21 cellular contexts compared by ENCODE assay signal in the genomic region with DNA sequence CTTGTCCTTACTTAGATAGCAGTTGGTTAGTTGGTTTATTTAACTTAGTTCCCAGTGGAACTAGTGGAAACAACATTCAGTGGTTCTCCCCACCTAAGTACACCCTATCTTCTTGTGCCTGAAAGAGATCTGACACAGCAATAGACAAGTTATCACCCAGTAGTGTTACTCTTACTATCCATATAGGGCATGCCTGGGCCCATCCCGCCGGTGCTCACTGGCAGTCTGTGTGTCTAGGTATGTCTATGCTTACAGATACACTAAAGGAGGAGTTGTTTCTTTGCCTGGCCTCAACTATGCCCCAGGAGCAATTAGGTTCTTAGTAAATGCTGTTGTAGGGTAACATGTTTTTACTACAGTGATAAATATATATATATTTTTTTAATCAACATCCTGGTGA. TPM values are rescaled to one million over a fixed set of nuclear protein-coding genes. Genes with fewer than 3 reads are reported as not detected.
DNase-seq lines count a peak whose midpoint lies in the region; ATAC-seq and TF ChIP-seq lines count a peak whose summit lies in the region.
"Had no signal": no experiment of that assay in that cellular context is flagged by ENCODE, and none has a peak within 500 bp of the region (broad histone marks: within the 10 kb centered on the region; RNA-seq: fewer than 3 reads in every experiment).

No MANE protein-coding gene starts in this region.

- H3K27me3 ChIP-seq in GM23338 (ENCODE audit: insufficient read depth), result no peaks in the 10 kb centered on the region
- no peaks in the 10 kb centered on the region for H3K27me3 ChIP-seq in mesendoderm (ENCODE audit: insufficient read depth, low read length, poor library complexity)
- H3K27me3 ChIP-seq in endodermal cell (ENCODE audit: control insufficient read depth, insufficient read depth, low read length, poor library complexity, severe bottlenecking), result peaks cover 6% of the 10 kb centered on the region
- H3K27me3 ChIP-seq in WERI-Rb-1 (ENCODE audit: insufficient read depth, low read depth, severe bottlenecking), result no peaks in the 10 kb centered on the region
- H3K27me3 ChIP-seq: BE2C, SJSA1 had no signal

- H3K36me3 ChIP-seq in GM23338 (ENCODE audit: insufficient read depth) (no peaks in the 10 kb centered on the region), mesendoderm (ENCODE audit: control insufficient read depth, insufficient read depth, low read length) (no peaks in the 10 kb centered on the region), endodermal cell (ENCODE audit: control insufficient read depth, insufficient read depth, low read length) (no peaks in the 10 kb centered on the region), WERI-Rb-1 (no peaks in the 10 kb centered on the region)
- H3K36me3 ChIP-seq: BE2C, SJSA1 had no signal

- no peaks in the 10 kb centered on the region for H4K20me1 ChIP-seq in GM23338 (replicated peaks; ENCODE audit: insufficient read depth)

- H3K9me3 Mint-ChIP-seq in GM23338, result peaks cover 3% of the 10 kb centered on the region; the same call in 1 of the 3 replicates
- H3K9me3 Mint-ChIP-seq in endodermal cell, result peaks cover 28% of the 10 kb centered on the region

- no peak overlapping the region for H2AK5ac ChIP-seq in mesendoderm (ENCODE audit: low read length)

- POLR2A ChIA-PET in RWPE1 (lab: Yijun Ruan, JAX; ENCODE audit: low non-redundant PET), result no interaction called here

- H3K23ac ChIP-seq in mesendoderm (ENCODE audit: low read length), result no peak overlapping the region

- H3K9ac ChIP-seq in mesendoderm (ENCODE audit: low read length), result no peak overlapping the region
- no peak overlapping the region for H3K9ac ChIP-seq in endodermal cell (ENCODE audit: extremely low read depth, low read length, poor library complexity, severe bottlenecking)

- no peak overlapping the region for H2BK15ac ChIP-seq in mesendoderm (replicated peaks; ENCODE audit: low read depth)

- no peak overlapping the region; the same call in 1 of the 2 replicates for H3K27ac Mint-ChIP-seq in GM23338
- H3K27ac Mint-ChIP-seq in endodermal cell, result no peak overlapping the region
- H3K27ac Mint-ChIP-seq: CD4-positive, CD25-positive, alpha-beta regulatory T cell had no signal

- H3K36me3 Mint-ChIP-seq in GM23338 (ENCODE audit: low read depth) (peaks cover 4% of the 10 kb centered on the region; the same call in 2 of the 3 replicates), endodermal cell (ENCODE audit: low read depth) (no peaks in the 10 kb centered on the region)
- H3K36me3 Mint-ChIP-seq: CD4-positive, CD25-positive, alpha-beta regulatory T cell had no signal

- no peak overlapping the region for H3K4ac ChIP-seq in mesendoderm (ENCODE audit: low read depth, low read length)

- no peak overlapping the region for H3K56ac ChIP-seq in mesendoderm (ENCODE audit: low read length)

- H3K9me3 ChIP-seq in endodermal cell (ENCODE audit: control insufficient read depth, low read length), result peaks cover 24% of the 10 kb centered on the region
- no peaks in the 10 kb centered on the region for H3K9me3 ChIP-seq in WERI-Rb-1 (ENCODE audit: severe bottlenecking)
- H3K9me3 ChIP-seq: A549, BE2C, SJSA1 had no signal

- TF ChIP-seq CTCF in GM23338 (conservative IDR thresholded peaks at IDR 0.05; ENCODE audit: low read depth in 2 of 2) (no peak), RWPE1 (conservative IDR thresholded peaks at IDR 0.05; ENCODE audit: low read depth) (no peak), epithelial cell of esophagus (IDR thresholded peaks at IDR 0.05; ENCODE audit: insufficient read depth, low read depth, low read length, missing control alignments) (no peak), endodermal cell (conservative IDR thresholded peaks at IDR 0.05) (no peak), WERI-Rb-1 (IDR thresholded peaks at IDR 0.05; ENCODE audit: low read depth, low read length) (no peak)

- H3K4me2 ChIP-seq in GM23338 (peak overlapping the region; percentile 27; the same call in 1 of the 2 replicates), mesendoderm (ENCODE audit: low read length) (no peak overlapping the region)
- H3K4me2 ChIP-seq: A549 had no signal

- no peak for ATAC-seq in GM23338
- ATAC-seq: A549, Panc1 had no signal

- H3K4me1 Mint-ChIP-seq in GM23338 (peaks cover 20% of the 10 kb centered on the region), endodermal cell (peaks cover 34% of the 10 kb centered on the region)
- H3K4me1 Mint-ChIP-seq: CD4-positive, CD25-positive, alpha-beta regulatory T cell had no signal

- peak overlapping the region; percentile 31 for H3K18ac ChIP-seq in mesendoderm (ENCODE audit: low read length)

- H3K27ac ChIP-seq in GM23338 (ENCODE audit: low read depth), result no peak overlapping the region
- H3K27ac ChIP-seq in RWPE1, result no peak overlapping the region
- H3K27ac ChIP-seq in mesendoderm (ENCODE audit: low read depth, low read length), result no peak overlapping the region
- H3K27ac ChIP-seq in endodermal cell (ENCODE audit: low read depth, low read length), result no peak overlapping the region
- no peak overlapping the region for H3K27ac ChIP-seq in WERI-Rb-1
- H3K27ac ChIP-seq: A549, SJSA1 had no signal

- peaks cover 3% of the 10 kb centered on the region; the same call in 1 of the 2 replicates for H3K9me2 ChIP-seq in GM23338 (ENCODE audit: insufficient read depth)

- H4K5ac ChIP-seq in mesendoderm (ENCODE audit: low read length), result no peak overlapping the region

- CTCF ChIA-PET in RWPE1 (lab: Yijun Ruan, JAX), result interaction anchor here (0.7 kb wide), 1 partner anchor 1645 kb away, joined by 4 read pairs; no protein-coding TSS in a partner anchor

- no peaks in the 10 kb centered on the region for H3F3A ChIP-seq in GM23338 (replicated peaks; ENCODE audit: low read depth)

- H3K27me3 Mint-ChIP-seq in GM23338 (ENCODE audit: insufficient read depth, low read depth, poor library complexity), result no peaks in the 10 kb centered on the region
- no peaks in the 10 kb centered on the region for H3K27me3 Mint-ChIP-seq in endodermal cell (ENCODE audit: insufficient read depth)
- H3K27me3 Mint-ChIP-seq: CD4-positive, CD25-positive, alpha-beta regulatory T cell had no signal

- no peaks in the 10 kb centered on the region for H3K79me2 ChIP-seq in GM23338 (replicated peaks; ENCODE audit: insufficient read depth)
- no peaks in the 10 kb centered on the region for H3K79me2 ChIP-seq in mesendoderm (ENCODE audit: control insufficient read depth, insufficient read depth, low read length)

- no peak overlapping the region for H4K8ac ChIP-seq in mesendoderm (ENCODE audit: low read depth, low read length)

- peak overlapping the region; percentile 58 for H2AFZ ChIP-seq in GM23338

- DNase-seq in GM23338 (ENCODE audit: low spot score) (no peak), RWPE1 (ENCODE audit: low spot score) (peak; percentile 64), epithelial cell of esophagus (ENCODE audit: low read depth) (peak; percentile 96), mesendoderm (no peak), endodermal cell (no peak), WERI-Rb-1 (no peak), hippocampal formation (lab: John Stamatoyannopoulos, UW) (no peak), NCI-H1092 treated with DMSO at 0.1 percent for 48 hours (lab: John Stamatoyannopoulos, UW) (no peak)
- DNase-seq: BE2C; CD4-positive, CD25-positive, alpha-beta regulatory T cell; EL; GF-D8; KG1; NCI-H1105 treated with DMSO at 0.1 percent for 48 hours; NCI-H2029 treated with DMSO at 0.1 percent for 48 hours; NCI-H2171 treated with DMSO at 0.1 percent for 48 hours; NCI-H524 treated with DMSO at 0.1 percent for 48 hours; NCI-H82 had no signal

- H3K4me3 Mint-ChIP-seq in GM23338 (no peak overlapping the region), endodermal cell (no peak overlapping the region)
- H3K4me3 Mint-ChIP-seq: CD4-positive, CD25-positive, alpha-beta regulatory T cell had no signal

- H3K4me1 ChIP-seq in GM23338 (ENCODE audit: insufficient read depth) (peaks cover 24% of the 10 kb centered on the region), mesendoderm (ENCODE audit: control insufficient read depth, low read depth, low read length) (peaks cover 2% of the 10 kb centered on the region), endodermal cell (ENCODE audit: control insufficient read depth, insufficient read depth, low read length) (peaks cover 10% of the 10 kb centered on the region)
- H3K4me1 ChIP-seq: A549 had no signal

- no CpG with 5 or more reads among the region's 2 CpGs for WGBS in mesendoderm (ENCODE audit: extremely low coverage, insufficient coverage, low lambda C conversion rate)
- WGBS in endodermal cell (ENCODE audit: insufficient coverage in 1 of 2, insufficient read length in 1 of 2), 2 experiments, result 86% methylated on average over 2 of the region's 2 CpGs; no CpG with 5 or more reads in 1 of the 2 experiments

- H2BK5ac ChIP-seq in mesendoderm (ENCODE audit: low read length), result no peak overlapping the region

- no peak overlapping the region for H2BK120ac ChIP-seq in mesendoderm (ENCODE audit: low read depth, low read length)

- H3K79me1 ChIP-seq in mesendoderm (ENCODE audit: low read length), result no peaks in the 10 kb centered on the region

- no peak overlapping the region for H3K4me3 ChIP-seq in GM23338
- no peak overlapping the region for H3K4me3 ChIP-seq in epithelial cell of esophagus (ENCODE audit: low read length)
- no peak overlapping the region for H3K4me3 ChIP-seq in mesendoderm (ENCODE audit: low read length)
- H3K4me3 ChIP-seq in endodermal cell (ENCODE audit: low read length), result no peak overlapping the region
- no peak overlapping the region for H3K4me3 ChIP-seq in WERI-Rb-1 (ENCODE audit: low read depth, low read length)
- H3K4me3 ChIP-seq: A549, SJSA1 had no signal

TF ChIP-seq in GM23338, 12 proteins besides CTCF, POLR2A, EP300 and RAD21 (continues in another document):
- no peak for TF ChIP-seq ZNF114 (CRISPR knock-in tag; IDR thresholded peaks at IDR 0.05)
- TF ChIP-seq EZH2 (IDR thresholded peaks at IDR 0.05; ENCODE audit: low read depth, unreplicated experiment), result no peak

RNA-seq across cellular contexts. Expression of gene NRP2, which starts 12.0 kb away (rescaled TPM):
- 17.4 and 22.0 TPM in 2 replicates for total RNA-seq in GM23338 (2014; rRNA removed; shearing (Covaris generic))
- polyA plus RNA-seq in GM23338 (2016; fragmentation: Nextera tagmentation; extraction: Ambion mirVana), result 18.4 and 19.1 TPM in 2 replicates
- polyA plus RNA-seq in mesendoderm (2013, experiment 1 of 2), result 25.9 TPM
- polyA plus RNA-seq in mesendoderm (2013, experiment 2 of 2), result 23.7 TPM
- 10 to 100 TPM; 69.7 to 92.4 TPM for total RNA-seq in endodermal cell
- 79.4 TPM for polyA plus RNA-seq in endodermal cell (2013, experiment 1 of 2)
- polyA plus RNA-seq in endodermal cell (2013, experiment 2 of 2), result 80.4 TPM
- total RNA-seq: CD4-positive, CD25-positive, alpha-beta regulatory T cell had no signal

Comparison
In these comparisons a context has a peak if more than half of its experiments do, and no peak if none do; other contexts are left out.
1. DNase-seq: peak in RWPE1 (single experiment) and epithelial cell of esophagus (single experiment); none in GM23338 (single experiment), mesendoderm (single experiment), endodermal cell (single experiment), WERI-Rb-1 (single experiment), hippocampal formation (0 of 2) and NCI-H1092 treated with DMSO at 0.1 percent for 48 hours (single experiment).